In the genomic region with DNA sequence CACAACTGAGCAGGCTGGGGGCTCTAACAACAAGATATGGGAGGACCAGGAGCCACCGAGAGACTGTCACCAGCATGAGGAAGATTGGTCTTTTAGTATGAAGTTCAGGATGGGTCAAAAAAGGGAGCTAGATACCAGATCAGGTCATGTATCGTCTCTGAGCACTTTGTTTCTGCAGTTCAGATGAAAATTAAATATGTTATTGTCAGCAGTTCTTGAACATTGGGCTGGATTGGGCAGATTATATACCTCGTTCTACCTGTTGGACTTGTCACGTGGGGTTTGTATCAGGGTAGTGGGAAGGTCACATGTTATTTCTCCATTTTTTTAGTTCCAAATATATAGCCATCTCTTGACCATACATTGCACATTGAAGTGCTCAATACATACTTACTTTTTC, we compare ENCODE assay signal across 11 cellular contexts.
"Had no signal": no experiment of that assay in that cellular context is flagged by ENCODE, and none has a peak within 500 bp of the region (broad histone marks: within the 10 kb centered on the region; RNA-seq: fewer than 3 reads in every experiment).

No MANE protein-coding gene starts in this region.

- H3K79me2 ChIP-seq: parathyroid adenoma had no signal

- H3K4me1 ChIP-seq: parathyroid adenoma, right atrium auricular region had no signal

- H3K4me3 ChIP-seq: lung, right atrium auricular region, upper lobe of right lung had no signal

- H3K9me3 ChIP-seq: right atrium auricular region, upper lobe of right lung had no signal

- H3K9ac ChIP-seq: parathyroid adenoma had no signal

- H3K27me3 Mint-ChIP-seq: naive thymus-derived CD4-positive, alpha-beta T cell had no signal

- H2AFZ ChIP-seq: parathyroid adenoma had no signal

- H3K27me3 ChIP-seq: right atrium auricular region, upper lobe of right lung had no signal

- H3K4me3 Mint-ChIP-seq: naive thymus-derived CD4-positive, alpha-beta T cell had no signal

- H3K9me3 Mint-ChIP-seq: naive thymus-derived CD4-positive, alpha-beta T cell had no signal

- ATAC-seq: naive thymus-derived CD4-positive, alpha-beta T cell had no signal

- H3K27ac ChIP-seq: parathyroid adenoma, right atrium auricular region, upper lobe of right lung had no signal

- FAIRE-seq: small intestine had no signal

- DNase-seq: activated CD4-positive, CD25-positive, alpha-beta regulatory T cell treated with anti-CD3 and anti-CD28 coated beads, Interleukin-2, amount 50 U/mL, for 72 hours; amniotic stem cell; dermis blood vessel endothelial cell; naive thymus-derived CD4-positive, alpha-beta T cell; SIG-M5; small intestine; T-helper 9 cell; upper lobe of right lung had no signal
